8 cellular contexts compared by ENCODE assay signal in the genomic region with DNA sequence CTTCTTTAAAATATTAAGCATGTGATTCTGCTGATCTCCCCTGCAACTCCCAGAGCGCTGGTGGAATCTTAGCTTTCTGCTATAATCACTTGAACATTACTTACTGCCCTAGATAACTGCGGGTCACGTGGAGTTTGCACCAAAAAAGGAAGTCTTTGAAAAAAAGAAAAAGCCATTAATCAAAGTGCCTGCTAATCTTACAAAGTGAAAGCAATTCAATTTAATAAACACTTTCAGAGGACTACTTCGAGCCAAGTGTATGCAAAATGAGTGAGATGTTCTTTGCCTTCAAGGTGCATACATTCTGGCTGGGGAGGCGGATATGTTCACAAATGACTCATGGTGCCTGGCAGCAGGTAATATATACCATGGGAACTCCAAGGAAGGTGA.
DNase-seq lines count a peak whose midpoint lies in the region; ATAC-seq and TF ChIP-seq lines count a peak whose summit lies in the region.

No MANE protein-coding gene starts in this region.

- intact Hi-C loops in heart left ventricle (cut with DNase I): loop anchor here in 5 of 10 donors (10.0 kb wide), 2 partner anchors 129 to 181 kb away; no protein-coding TSS in a partner anchor

- H2AFZ ChIP-seq in smooth muscle cell (ENCODE audit: low read depth): peak overlapping the region; percentile 60

- ATAC-seq in heart left ventricle: peak in 2 of 4 donors; percentile 10 to 31

- no peaks in the 10 kb centered on the region for H3K79me2 ChIP-seq in smooth muscle cell (ENCODE audit: low read depth)

- no peaks in the 10 kb centered on the region for H4K20me1 ChIP-seq in smooth muscle cell (ENCODE audit: low read depth)

- DNase-seq in HFF-Myc (ENCODE audit: extremely low read depth, low read depth) (no peak), heart left ventricle (no peak), smooth muscle cell (lab: John Stamatoyannopoulos, UW; ENCODE audit: unreplicated experiment) (no peak), NCI-H82 treated with DMSO at 0.1 percent for 48 hours (lab: John Stamatoyannopoulos, UW; ENCODE audit: unreplicated experiment) (no peak), AG20443 (ENCODE audit: low spot score) (no peak), hepatic stellate cell (ENCODE audit: low spot score) (no peak), DMS 273 treated with DMSO at 0.1 percent for 48 hours (lab: John Stamatoyannopoulos, UW) (no peak)

- 26 to 30% (median 29%) methylated on average over 5 of the region's 5 CpGs for WGBS in heart left ventricle, 4 donors
- 33% methylated on average over 5 of the region's 5 CpGs for WGBS in smooth muscle cell (ENCODE audit: low lambda C conversion rate)

- H3K4me3 ChIP-seq in HFF-Myc (replicated peaks; ENCODE audit: low read depth, low read length) (peak overlapping the region; percentile 48; the same call in 1 of the 2 replicates), WI38 (ENCODE audit: low read depth, low read length) (peak overlapping the region; percentile 56; the same call in 1 of the 2 replicates), heart left ventricle (peak overlapping the region in 11 of 12 donors; percentile 31 to 67 (median 52)), smooth muscle cell (peak overlapping the region; percentile 56)

- H3K9ac ChIP-seq in smooth muscle cell (ENCODE audit: low read depth): no peak overlapping the region

- H3F3A ChIP-seq in smooth muscle cell (ENCODE audit: low read depth): no peaks in the 10 kb centered on the region

- peaks cover 0 to 3% (median 0%) of the 10 kb centered on the region in 9 donors for H3K27me3 ChIP-seq in heart left ventricle
- H3K27me3 ChIP-seq in smooth muscle cell (ENCODE audit: low read depth): no peaks in the 10 kb centered on the region

- H3K9me3 ChIP-seq in heart left ventricle (peaks cover 0 to 7% (median 0%) of the 10 kb centered on the region in 12 donors), smooth muscle cell (replicated peaks; ENCODE audit: low read depth) (no peaks in the 10 kb centered on the region)

- no peak for TF ChIP-seq POLR2A in heart left ventricle (IDR thresholded peaks at IDR 0.05)

- TF ChIP-seq CTCF in HFF-Myc (IDR thresholded peaks at IDR 0.05; ENCODE audit: low read depth, low read length, missing control alignments) (no peak), WI38 (IDR thresholded peaks at IDR 0.05; ENCODE audit: low read depth, low read length) (no peak), heart left ventricle (IDR thresholded peaks at IDR 0.05) (no peak), smooth muscle cell (IDR thresholded peaks at IDR 0.05; ENCODE audit: borderline replicate concordance, insufficient read depth, poor library complexity, severe bottlenecking) (no peak)

- H3K27ac ChIP-seq in heart left ventricle (peak overlapping the region in 6 of 12 donors; percentile 13 to 65 (median 42)), smooth muscle cell (ENCODE audit: low read depth) (peak overlapping the region; percentile 39)

- H3K4me1 ChIP-seq in heart left ventricle: peaks cover 0 to 28% (median 11%) of the 10 kb centered on the region in 12 donors
- peaks cover 15% of the 10 kb centered on the region for H3K4me1 ChIP-seq in smooth muscle cell (ENCODE audit: low read depth)

- H3K36me3 ChIP-seq in heart left ventricle: no peaks in the 10 kb centered on the region
- no peaks in the 10 kb centered on the region for H3K36me3 ChIP-seq in smooth muscle cell (ENCODE audit: low read depth)

- peak overlapping the region; percentile 88 for H3K4me2 ChIP-seq in smooth muscle cell
